In genomic region chr14:78142994-78143393, GRCh38 we compare ENCODE assay signal across 33 cellular contexts. TPM values are rescaled to one million over a fixed set of nuclear protein-coding genes. Genes with fewer than 3 reads are reported as not detected.
"Had no signal": no experiment of that assay in that cellular context is flagged by ENCODE, and none has a peak within 500 bp of the region (broad histone marks: within the 10 kb centered on the region; RNA-seq: fewer than 3 reads in every experiment).

No MANE protein-coding gene starts in this region.

- H3K36me3 ChIP-seq: ascending aorta, brain microvascular endothelial cell, left lung, lower lobe of right lung, neural progenitor cell, sigmoid colon, upper lobe of right lung had no signal

- H3K79me2 ChIP-seq: parathyroid adenoma had no signal

- H3K9me3 Mint-ChIP-seq: activated naive CD4-positive, alpha-beta T cell treated with anti-CD3 and anti-CD28 coated beads, Interleukin-2, amount 10 ng/mL, durations not matched to agents 7 days and 5 days; activated naive CD8-positive, alpha-beta T cell treated with anti-CD3 and anti-CD28 coated beads, Interleukin-2, amount 10 ng/mL, durations not matched to agents 7 days and 5 days; activated T-helper 1 cell treated with anti-CD3 and anti-CD28 coated beads, Interleukin-12 subunit alpha, Interleukin-12 subunit beta, Interleukin-2, Interleukin-4 antibody, amounts not matched to agents 30 ng/mL and 10 ng/mL and 1 ng/mL, durations not matched to agents 14 hours and 24 hours and 36 hours; neural progenitor cell; stimulated activated effector memory CD8-positive, alpha-beta T cell treated with anti-CD3 and anti-CD28 coated beads, Interleukin-12 subunit alpha, Interleukin-12 subunit beta, amount 100 ng/mL, for 72 hours; stimulated activated naive CD8-positive, alpha-beta T cell treated with anti-CD3 and anti-CD28 coated beads, Interleukin-15, amount 100 ng/mL, for 72 hours; T-helper 2 cell treated with Interferon-gamma antibody and Interleukin-4, amounts not matched to agents 5 μg/mL and 100 μg/mL, for 36 hours had no signal

- H2AFZ ChIP-seq: neural progenitor cell, parathyroid adenoma had no signal

- H3K27ac ChIP-seq: ascending aorta, brain microvascular endothelial cell, left lung, lower lobe of right lung, neural progenitor cell, parathyroid adenoma, psoas muscle, sigmoid colon, upper lobe of right lung had no signal

- H3K36me3 Mint-ChIP-seq: activated naive CD4-positive, alpha-beta T cell treated with anti-CD3 and anti-CD28 coated beads, Interleukin-2, amount 10 ng/mL, durations not matched to agents 7 days and 5 days; activated naive CD8-positive, alpha-beta T cell treated with anti-CD3 and anti-CD28 coated beads, Interleukin-2, amount 10 ng/mL, durations not matched to agents 7 days and 5 days; naive thymus-derived CD8-positive, alpha-beta T cell; neural progenitor cell; stimulated activated effector memory CD8-positive, alpha-beta T cell treated with anti-CD3 and anti-CD28 coated beads, Interleukin-12 subunit alpha, Interleukin-12 subunit beta, amount 100 ng/mL, for 72 hours had no signal

- ATAC-seq: effector memory CD8-positive, alpha-beta T cell; left lung; lower lobe of right lung; naive thymus-derived CD8-positive, alpha-beta T cell; psoas muscle; stimulated activated naive CD8-positive, alpha-beta T cell treated with anti-CD3 and anti-CD28 coated beads, Interleukin-15, amount 100 ng/mL, for 72 hours; upper lobe of right lung had no signal

- H3K4me1 ChIP-seq: ascending aorta, left lung, lower lobe of right lung, neural progenitor cell, parathyroid adenoma, psoas muscle, sigmoid colon, upper lobe of right lung had no signal

- H3K27me3 Mint-ChIP-seq: activated naive CD4-positive, alpha-beta T cell treated with anti-CD3 and anti-CD28 coated beads, Interleukin-2, amount 10 ng/mL, durations not matched to agents 7 days and 5 days had no signal

- H3K9ac ChIP-seq: neural progenitor cell, parathyroid adenoma had no signal

- H3K4me3 Mint-ChIP-seq: activated naive CD4-positive, alpha-beta T cell treated with anti-CD3 and anti-CD28 coated beads, Interleukin-2, amount 10 ng/mL, durations not matched to agents 7 days and 5 days; activated naive CD8-positive, alpha-beta T cell treated with anti-CD3 and anti-CD28 coated beads, Interleukin-2, amount 10 ng/mL, durations not matched to agents 7 days and 5 days; activated T-helper 1 cell treated with anti-CD3 and anti-CD28 coated beads, Interleukin-12 subunit alpha, Interleukin-12 subunit beta, Interleukin-2, Interleukin-4 antibody, amounts not matched to agents 30 ng/mL and 10 ng/mL and 1 ng/mL, durations not matched to agents 14 hours and 24 hours and 36 hours; effector memory CD8-positive, alpha-beta T cell; naive thymus-derived CD8-positive, alpha-beta T cell; neural progenitor cell; stimulated activated effector memory CD8-positive, alpha-beta T cell treated with anti-CD3 and anti-CD28 coated beads, Interleukin-12 subunit alpha, Interleukin-12 subunit beta, amount 100 ng/mL, for 72 hours; stimulated activated naive CD8-positive, alpha-beta T cell treated with anti-CD3 and anti-CD28 coated beads, Interleukin-15, amount 100 ng/mL, for 72 hours; T-helper 2 cell treated with Interferon-gamma antibody and Interleukin-4, amounts not matched to agents 5 μg/mL and 100 μg/mL, for 36 hours had no signal

- H3K9me3 ChIP-seq: ascending aorta, left lung, lower lobe of right lung, psoas muscle, sigmoid colon, upper lobe of right lung had no signal

- DNase-seq: activated CD4-positive, alpha-beta T cell treated with anti-CD3 and anti-CD28 coated beads, Interleukin-2, amount 50 U/mL, for 48 hours; activated CD4-positive, CD25-positive, alpha-beta regulatory T cell; activated CD8-positive, alpha-beta memory T cell treated with anti-CD3 and anti-CD28 coated beads, Interleukin-2, amount 50 U/mL, for 4 hours; activated gamma-delta T cell; activated naive CD4-positive, alpha-beta T cell treated with anti-CD3 and anti-CD28 coated beads, Interleukin-2, amount 10 ng/mL, durations not matched to agents 7 days and 5 days; activated naive CD8-positive, alpha-beta T cell treated with anti-CD3 and anti-CD28 coated beads, Interleukin-2, amount 10 ng/mL, durations not matched to agents 7 days and 5 days; activated T-cell treated with anti-CD3 and anti-CD28 coated beads, Interleukin-2, amount 50 U/mL, for 1 hour; brain microvascular endothelial cell; caudate nucleus; cortex of kidney; effector memory CD8-positive, alpha-beta T cell; head of caudate nucleus; hippocampal formation; left lung; lower lobe of right lung; mesenchymal stem cell; naive thymus-derived CD8-positive, alpha-beta T cell; occipital lobe; psoas muscle; sigmoid colon; small intestine; stimulated activated CD4-positive, alpha-beta T cell treated with anti-CD3 and anti-CD28 coated beads, Interleukin-4, amount 100 ng/mL, for 24 hours; stimulated activated naive CD8-positive, alpha-beta T cell treated with anti-CD3 and anti-CD28 coated beads, Interleukin-15, amount 100 ng/mL, for 72 hours; substantia nigra; T-helper 1 cell; upper lobe of right lung had no signal

- H3K27ac Mint-ChIP-seq: activated naive CD4-positive, alpha-beta T cell treated with anti-CD3 and anti-CD28 coated beads, Interleukin-2, amount 10 ng/mL, durations not matched to agents 7 days and 5 days; activated naive CD8-positive, alpha-beta T cell treated with anti-CD3 and anti-CD28 coated beads, Interleukin-2, amount 10 ng/mL, durations not matched to agents 7 days and 5 days; activated T-helper 1 cell treated with anti-CD3 and anti-CD28 coated beads, Interleukin-12 subunit alpha, Interleukin-12 subunit beta, Interleukin-2, Interleukin-4 antibody, amounts not matched to agents 30 ng/mL and 10 ng/mL and 1 ng/mL, durations not matched to agents 14 hours and 24 hours and 36 hours; effector memory CD8-positive, alpha-beta T cell; naive thymus-derived CD8-positive, alpha-beta T cell; neural progenitor cell; stimulated activated effector memory CD8-positive, alpha-beta T cell treated with anti-CD3 and anti-CD28 coated beads, Interleukin-12 subunit alpha, Interleukin-12 subunit beta, amount 100 ng/mL, for 72 hours; stimulated activated naive CD8-positive, alpha-beta T cell treated with anti-CD3 and anti-CD28 coated beads, Interleukin-15, amount 100 ng/mL, for 72 hours; T-helper 2 cell treated with Interferon-gamma antibody and Interleukin-4, amounts not matched to agents 5 μg/mL and 100 μg/mL, for 36 hours had no signal

- H3K27me3 ChIP-seq: ascending aorta, brain microvascular endothelial cell, left lung, neural progenitor cell, sigmoid colon, upper lobe of right lung had no signal

- H3K4me1 Mint-ChIP-seq: activated naive CD4-positive, alpha-beta T cell treated with anti-CD3 and anti-CD28 coated beads, Interleukin-2, amount 10 ng/mL, durations not matched to agents 7 days and 5 days; activated naive CD8-positive, alpha-beta T cell treated with anti-CD3 and anti-CD28 coated beads, Interleukin-2, amount 10 ng/mL, durations not matched to agents 7 days and 5 days; naive thymus-derived CD8-positive, alpha-beta T cell; neural progenitor cell; stimulated activated effector memory CD8-positive, alpha-beta T cell treated with anti-CD3 and anti-CD28 coated beads, Interleukin-12 subunit alpha, Interleukin-12 subunit beta, amount 100 ng/mL, for 72 hours; stimulated activated naive CD8-positive, alpha-beta T cell treated with anti-CD3 and anti-CD28 coated beads, Interleukin-15, amount 100 ng/mL, for 72 hours had no signal

- H3K4me2 ChIP-seq: neural progenitor cell had no signal

- H3K4me3 ChIP-seq: ascending aorta, left lung, lower lobe of right lung, neural progenitor cell, psoas muscle, sigmoid colon, upper lobe of right lung had no signal

RNA-seq across cellular contexts. Expression of gene NRXN3, which starts 27.2 kb away (rescaled TPM):
- total RNA-seq: activated CD8-positive, alpha-beta memory T cell treated with anti-CD3 and anti-CD28 coated beads for 36 hours; activated naive CD8-positive, alpha-beta T cell treated with anti-CD3 and anti-CD28 coated beads, Interleukin-2, amount 10 ng/mL, durations not matched to agents 7 days and 5 days; activated T-helper 1 cell treated with anti-CD3 and anti-CD28 coated beads, Interleukin-12 subunit alpha, Interleukin-12 subunit beta, Interleukin-2, Interleukin-4 antibody, amounts not matched to agents 30 ng/mL and 10 ng/mL and 1 ng/mL, durations not matched to agents 14 hours and 24 hours and 36 hours; naive thymus-derived CD8-positive, alpha-beta T cell had no signal
- polyA plus RNA-seq: naive thymus-derived CD8-positive, alpha-beta T cell had no signal
